ENCODE assay signal across 8 cellular contexts in the genomic region with DNA sequence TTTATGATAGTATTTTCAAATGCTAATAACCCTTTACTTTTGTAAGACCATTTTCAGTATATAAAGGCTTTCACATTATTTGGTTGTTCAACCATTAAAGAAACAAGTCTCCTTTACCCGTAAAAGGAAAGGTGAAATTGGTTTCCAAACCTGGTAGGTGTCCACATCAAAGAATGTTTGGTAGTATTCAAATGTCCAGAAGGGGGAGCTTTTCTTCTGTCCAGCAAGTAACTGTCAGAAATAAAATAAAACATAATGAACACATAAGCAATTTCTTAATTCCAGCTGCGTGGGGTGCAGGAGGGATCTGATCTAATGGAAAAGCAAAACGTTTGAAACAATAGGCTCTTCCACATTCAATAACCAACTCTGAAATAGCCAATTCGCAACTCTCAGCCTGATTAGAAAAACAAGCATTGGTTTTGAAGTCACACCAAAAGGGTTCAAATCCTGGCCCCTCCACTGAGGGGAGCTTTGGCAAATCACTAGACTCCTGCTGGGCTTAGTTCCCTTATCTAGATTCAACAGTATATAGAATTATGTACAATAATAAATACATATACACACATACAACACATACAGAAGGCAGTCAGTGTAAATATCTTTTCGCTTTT. TPM values are rescaled to one million over a fixed set of nuclear protein-coding genes. Genes with fewer than 3 reads are reported as not detected.
DNase-seq lines count a peak whose midpoint lies in the region; ATAC-seq lines count a peak whose summit lies in the region.

No MANE protein-coding gene starts in this region.

- ATAC-seq in left lobe of liver: peak; percentile 83
- ATAC-seq in GM21786 (IDR thresholded peaks at IDR 0.05; ENCODE audit: unreplicated experiment): no peak
- no peak for ATAC-seq in GM19035 (IDR thresholded peaks at IDR 0.05; ENCODE audit: unreplicated experiment)
- no peak for ATAC-seq in HG02798 (IDR thresholded peaks at IDR 0.05; ENCODE audit: poor library complexity, unreplicated experiment)

- DNase-seq in NCI-H1417 (lab: John Stamatoyannopoulos, UW): peak; percentile 18 to 73 (median 39)
- DNase-seq in NCI-H1417 treated with DMSO at 0.1 percent for 48 hours (lab: John Stamatoyannopoulos, UW): no peak
- peak; percentile 12 to 17 for DNase-seq in NCI-H1930 (lab: John Stamatoyannopoulos, UW)
- peak; percentile 68 for DNase-seq in amniotic epithelial cell (ENCODE audit: low read depth)
- DNase-seq in left lobe of liver (ENCODE audit: low spot score): no peak

RNA-seq across cellular contexts. Expression of a gene that starts 11.0 kb away (rescaled TPM):
- 18.3 TPM for total RNA-seq in left lobe of liver

RNA-seq across cellular contexts. Expression of a gene that starts 15.4 kb away (rescaled TPM):
- 39.4 TPM for total RNA-seq in left lobe of liver

RNA-seq across cellular contexts. Expression of a gene that starts 40.5 kb away (rescaled TPM):
- total RNA-seq in left lobe of liver: 5.8 TPM

Comparison
In these comparisons a context has a peak if more than half of its experiments do, and no peak if none do; other contexts are left out.
1. DNase-seq: peak in NCI-H1417 (3 of 3), NCI-H1930 (2 of 2) and amniotic epithelial cell (single experiment); none in NCI-H1417 treated with DMSO at 0.1 percent for 48 hours (single experiment) and left lobe of liver (single experiment).